ENCODE assay signal across 12 cellular contexts in the genomic region with DNA sequence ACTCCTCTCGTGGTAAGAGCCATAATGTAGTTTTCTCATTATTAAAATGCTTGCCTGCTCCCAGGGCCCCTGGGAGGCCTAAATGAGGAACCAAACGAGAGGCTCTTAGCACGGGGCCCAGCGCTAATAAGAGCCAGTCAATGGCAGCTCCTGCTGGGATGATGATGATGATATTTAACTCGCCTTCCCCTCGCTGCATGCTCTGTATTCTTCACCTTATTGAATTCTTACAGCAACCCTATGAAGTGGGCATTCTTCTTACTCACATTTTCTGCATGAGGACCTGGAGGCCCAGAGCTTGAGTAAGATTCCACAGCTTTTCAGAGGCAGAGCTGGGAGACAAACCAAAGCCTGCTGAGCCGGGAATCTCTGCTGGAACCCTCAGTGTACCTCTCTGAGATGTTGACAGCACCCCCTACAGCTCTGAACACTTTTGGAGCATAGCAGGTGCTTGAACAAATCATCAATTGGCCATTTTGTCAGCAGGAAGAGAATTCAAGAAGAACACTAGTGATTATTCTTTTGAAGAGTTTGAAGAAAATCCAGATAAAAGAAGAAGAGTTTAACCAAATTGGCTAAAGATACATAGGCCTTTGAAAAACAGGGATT.
"Had no signal": no experiment of that assay in that cellular context is flagged by ENCODE, and none has a peak within 500 bp of the region (broad histone marks: within the 10 kb centered on the region; RNA-seq: fewer than 3 reads in every experiment).

No MANE protein-coding gene starts in this region.

- H3K27ac Mint-ChIP-seq: stimulated activated naive B cell treated with anti-CD40 and anti-IgM and Interleukin-4, amounts not matched to agents 10 μg/mL and 1 μg/mL and 100 μg/mL, for 72 hours had no signal

- H3K4me3 ChIP-seq: esophagus squamous epithelium, sigmoid colon, upper lobe of right lung had no signal

- H3K9me3 ChIP-seq: esophagus squamous epithelium, sigmoid colon, upper lobe of right lung had no signal

- H3K27ac ChIP-seq: esophagus squamous epithelium, parathyroid adenoma, sigmoid colon, upper lobe of right lung, VCaP had no signal

- H3K4me1 Mint-ChIP-seq: stimulated activated naive B cell treated with anti-CD40 and anti-IgM and Interleukin-4, amounts not matched to agents 10 μg/mL and 1 μg/mL and 100 μg/mL, for 72 hours had no signal

- H3K27me3 ChIP-seq: sigmoid colon, upper lobe of right lung had no signal

- H3K9ac ChIP-seq: parathyroid adenoma had no signal

- H3K9me3 Mint-ChIP-seq: activated naive CD4-positive, alpha-beta T cell treated with anti-CD3 and anti-CD28 coated beads, Interleukin-2, amount 50 U/mL, for 72 hours had no signal

- ATAC-seq: activated naive CD4-positive, alpha-beta T cell treated with anti-CD3 and anti-CD28 coated beads, Interleukin-2, amount 50 U/mL, for 72 hours; left ventricle myocardium superior; stimulated activated naive B cell treated with anti-CD40 and anti-IgM and Interleukin-4, amounts not matched to agents 10 μg/mL and 1 μg/mL and 100 μg/mL, for 72 hours; upper lobe of right lung had no signal

- H3K4me1 ChIP-seq: sigmoid colon, upper lobe of right lung had no signal

- H2AFZ ChIP-seq: parathyroid adenoma had no signal

- DNase-seq: activated CD4-positive, alpha-beta T cell treated with anti-CD3 and anti-CD28 coated beads for 1 hour; activated gamma-delta T cell treated with Interleukin-2 at 50 U/mL for 16 hours; cerebellar nuclear complex; effector CD8-positive, alpha-beta T cell; esophagus squamous epithelium; left ventricle myocardium superior; sigmoid colon; stimulated activated naive B cell treated with anti-CD40 and anti-IgM and Interleukin-4, amounts not matched to agents 10 μg/mL and 1 μg/mL and 100 μg/mL, for 72 hours; upper lobe of right lung had no signal

- H3K4me3 Mint-ChIP-seq: stimulated activated naive B cell treated with anti-CD40 and anti-IgM and Interleukin-4, amounts not matched to agents 10 μg/mL and 1 μg/mL and 100 μg/mL, for 72 hours had no signal

- H3K36me3 ChIP-seq: esophagus squamous epithelium, sigmoid colon, upper lobe of right lung had no signal

- H3K36me3 Mint-ChIP-seq: activated naive CD4-positive, alpha-beta T cell treated with anti-CD3 and anti-CD28 coated beads, Interleukin-2, amount 50 U/mL, for 72 hours; stimulated activated naive B cell treated with anti-CD40 and anti-IgM and Interleukin-4, amounts not matched to agents 10 μg/mL and 1 μg/mL and 100 μg/mL, for 72 hours had no signal

- H3K79me2 ChIP-seq: parathyroid adenoma had no signal
